Comparison of ENCODE assay signal across 19 cellular contexts in the genomic region with DNA sequence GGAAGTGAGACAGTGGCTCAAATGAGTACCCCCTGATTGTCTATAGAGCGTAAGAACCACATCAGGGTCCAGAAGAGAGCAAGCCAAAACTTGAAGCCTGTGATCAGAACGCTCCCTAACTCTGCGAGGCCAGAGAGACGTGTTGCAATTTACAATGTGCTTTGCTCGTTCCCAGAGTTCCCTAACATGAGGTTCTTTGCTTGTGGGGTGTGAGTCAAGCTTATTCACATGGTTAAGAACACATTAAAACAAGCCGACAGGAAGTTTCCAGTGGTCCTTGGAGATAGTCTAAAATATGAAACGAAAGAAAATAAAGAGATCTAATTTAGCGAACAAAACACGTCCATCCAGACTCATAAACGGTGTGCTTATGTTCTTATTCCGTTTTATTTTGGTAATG.
A peak's percentile ranks its signal among the peaks of the same experiment; 100 is the strongest.
DNase-seq lines count a peak whose midpoint lies in the region; ATAC-seq and TF ChIP-seq lines count a peak whose summit lies in the region.
"Had no signal": no experiment of that assay in that cellular context is flagged by ENCODE, and none has a peak within 500 bp of the region (broad histone marks: within the 10 kb centered on the region; RNA-seq: fewer than 3 reads in every experiment).

No MANE protein-coding gene starts in this region.

- H3K27ac ChIP-seq in heart left ventricle (no peak overlapping the region), mesenchymal stem cell (ENCODE audit: low read length, poor library complexity, severe bottlenecking) (no peak overlapping the region)
- H3K27ac ChIP-seq: C4-2B had no signal

- H3K36me3 Mint-ChIP-seq in HFFc6 (ENCODE audit: low read depth): no peaks in the 10 kb centered on the region

- no peak overlapping the region for H2AK5ac ChIP-seq in mesenchymal stem cell (ENCODE audit: low read length, severe bottlenecking)

- H3K4me3 Mint-ChIP-seq in HFFc6: peak overlapping the region; percentile 69

- H2BK12ac ChIP-seq in mesenchymal stem cell (ENCODE audit: low read length in 2 of 2): no peak overlapping the region

- H3K79me1 ChIP-seq in mesenchymal stem cell (replicated peaks; ENCODE audit: low read length, poor library complexity, severe bottlenecking): no peaks in the 10 kb centered on the region

- no peak for TF ChIP-seq POLR2A in heart left ventricle (IDR thresholded peaks at IDR 0.05)

- ATAC-seq in heart left ventricle: no peak
- ATAC-seq: GM12878 had no signal

- H3K27me3 Mint-ChIP-seq in HFFc6 (ENCODE audit: insufficient read depth): no peaks in the 10 kb centered on the region

- H3K36me3 ChIP-seq in heart left ventricle: no peaks in the 10 kb centered on the region
- H3K36me3 ChIP-seq in mesenchymal stem cell (ENCODE audit: control insufficient read depth in 1 of 2, insufficient read depth in 2 of 2, low read depth in 1 of 2, low read length in 2 of 2): no peaks in the 10 kb centered on the region

- H3K4me2 ChIP-seq in mesenchymal stem cell (ENCODE audit: low read length, poor library complexity, severe bottlenecking): no peak overlapping the region

- H3K9me3 ChIP-seq in heart left ventricle (no peaks in the 10 kb centered on the region), mesenchymal stem cell (ENCODE audit: control insufficient read depth, low read length) (no peaks in the 10 kb centered on the region)

- H3K14ac ChIP-seq in mesenchymal stem cell (ENCODE audit: low read length in 2 of 2): no peak overlapping the region

- no peak overlapping the region for H4K91ac ChIP-seq in mesenchymal stem cell (ENCODE audit: low read length)

- H3K27ac Mint-ChIP-seq in HFFc6: no peak overlapping the region

- peaks cover 23% of the 10 kb centered on the region for H3K4me1 Mint-ChIP-seq in HFFc6 (ENCODE audit: low read depth)

- no peak overlapping the region for H3K23ac ChIP-seq in mesenchymal stem cell (ENCODE audit: low read length in 2 of 2)

- H3K4ac ChIP-seq in mesenchymal stem cell (ENCODE audit: low read depth in 1 of 2, low read length in 2 of 2): no peak overlapping the region

- DNase-seq in HFFc6: peak; percentile 30
- DNase-seq in OCI-M1 (lab: John Stamatoyannopoulos, UW): peak; percentile 14
- DNase-seq in fibroblast of peridontal ligament (ENCODE audit: extremely low read depth): peak; percentile 18
- peak; percentile 3 for DNase-seq in smooth muscle cell of the brain vasculature (ENCODE audit: low read depth, low spot score)
- DNase-seq in T1000 (lab: John Stamatoyannopoulos, UW): no peak
- DNase-seq in heart left ventricle: no peak
- DNase-seq in KBM-7: no peak
- no peak for DNase-seq in mesenchymal stem cell
- DNase-seq: ACHN, DMS 273 treated with DMSO at 0.1 percent for 48 hours, DND-41, NCI-H1105, NCI-H2081 treated with DMSO at 0.1 percent for 48 hours, NCI-H748 treated with DMSO at 0.1 percent for 48 hours, RPMI8226, SIG-M5, T-helper 1 cell had no signal

- intact Hi-C loops in heart left ventricle (cut with DNase I): no loop called here

- H3K18ac ChIP-seq in mesenchymal stem cell (ENCODE audit: low read depth in 1 of 2, low read length in 2 of 2): no peak overlapping the region

- no peak overlapping the region for H2BK5ac ChIP-seq in mesenchymal stem cell (ENCODE audit: low read depth, low read length, poor library complexity, severe bottlenecking)

- no peaks in the 10 kb centered on the region for H3K27me3 ChIP-seq in heart left ventricle
- H3K27me3 ChIP-seq in mesenchymal stem cell (ENCODE audit: control insufficient read depth in 1 of 2, insufficient read depth in 1 of 2, low read length in 2 of 2): no peaks in the 10 kb centered on the region

- no peak overlapping the region for H2BK15ac ChIP-seq in mesenchymal stem cell (ENCODE audit: low read depth, poor library complexity, severe bottlenecking)

- in situ Hi-C loops in KBM-7 (cut with MboI; ENCODE audit: low pct_unique_long_range_greater_than_20kb, low sequenced_read_pairs): no loop called here

- no peak overlapping the region for H3K4me3 ChIP-seq in heart left ventricle
- no peak overlapping the region for H3K4me3 ChIP-seq in mesenchymal stem cell (ENCODE audit: insufficient read depth in 1 of 2, low read depth in 1 of 2, low read length in 2 of 2)
- H3K4me3 ChIP-seq: GM12878 had no signal

- no peak overlapping the region for H2BK120ac ChIP-seq in mesenchymal stem cell (ENCODE audit: low read depth, low read length)

- no peak overlapping the region for H2AFZ ChIP-seq in mesenchymal stem cell (ENCODE audit: low read depth, low read length)

- H3K4me1 ChIP-seq in heart left ventricle (no peaks in the 10 kb centered on the region), mesenchymal stem cell (ENCODE audit: control insufficient read depth, insufficient read depth, low read depth, low read length) (no peaks in the 10 kb centered on the region)

- no peak overlapping the region for H4K8ac ChIP-seq in mesenchymal stem cell (ENCODE audit: low read length)

- H3K9ac ChIP-seq in mesenchymal stem cell (ENCODE audit: low read length): no peak overlapping the region

- H3K9me3 Mint-ChIP-seq in HFFc6: no peaks in the 10 kb centered on the region

- 83 to 91% (median 85%) methylated on average over 11 of the region's 11 CpGs for WGBS in heart left ventricle, 4 donors
- WGBS in mesenchymal stem cell: 90% methylated on average over 11 of the region's 11 CpGs

- TF ChIP-seq CTCF in HFFc6 (IDR thresholded peaks at IDR 0.05): no peak
- no peak for TF ChIP-seq CTCF in heart left ventricle (IDR thresholded peaks at IDR 0.05)

Comparison
In these comparisons a context has a peak if more than half of its experiments do, and no peak if none do; other contexts are left out.
1. DNase-seq: peak in HFFc6 (single experiment), OCI-M1 (single experiment), fibroblast of peridontal ligament (single experiment) and smooth muscle cell of the brain vasculature (single experiment); none in T1000 (single experiment), heart left ventricle (0 of 5), KBM-7 (single experiment) and mesenchymal stem cell (single experiment).